Comparison of ENCODE assay signal across 11 cellular contexts in genomic region chr2:218858671-218859555, GRCh38. TPM values are rescaled to one million over a fixed set of nuclear protein-coding genes. Genes with fewer than 3 reads are reported as not detected.
A peak's percentile ranks its signal among the peaks of the same experiment; 100 is the strongest.
DNase-seq lines count a peak whose midpoint lies in the region; ATAC-seq and TF ChIP-seq lines count a peak whose summit lies in the region.
"Had no signal": no experiment of that assay in that cellular context is flagged by ENCODE, and none has a peak within 500 bp of the region (broad histone marks: within the 10 kb centered on the region; RNA-seq: fewer than 3 reads in every experiment).

No MANE protein-coding gene starts in this region.

- H3K36me3 ChIP-seq in cardiac muscle cell (no peaks in the 10 kb centered on the region), upper lobe of left lung (no peaks in the 10 kb centered on the region)
- H3K36me3 ChIP-seq: adrenal gland had no signal

- peaks cover 98% of the 10 kb centered on the region for H3K27me3 ChIP-seq in cardiac muscle cell
- peaks cover 2 to 47% (median 28%) of the 10 kb centered on the region in 4 donors for H3K27me3 ChIP-seq in upper lobe of left lung
- H3K27me3 ChIP-seq in foreskin keratinocyte: peaks cover 84% of the 10 kb centered on the region

- WGBS in upper lobe of left lung, 2 donors: 3 to 4% methylated on average over 44 to 51 of the region's 51 CpGs

- H3K4me1 Mint-ChIP-seq in brain: peaks cover 31% of the 10 kb centered on the region
- H3K4me1 Mint-ChIP-seq in naive B cell: peaks cover 24 to 28% (median 27%) of the 10 kb centered on the region in 3 donors

- no peak for TF ChIP-seq EP300 in upper lobe of left lung (IDR thresholded peaks at IDR 0.05)

- H3K27me3 Mint-ChIP-seq in brain (peaks cover 97% of the 10 kb centered on the region), naive B cell (peaks cover 84 to 95% (median 94%) of the 10 kb centered on the region in 3 donors)

- intact Hi-C loops in Right ventricle myocardium superior (cut with DNase I): no loop called here

- H3K27ac ChIP-seq in cardiac muscle cell: no peak overlapping the region
- no peak overlapping the region for H3K27ac ChIP-seq in upper lobe of left lung
- H3K27ac ChIP-seq in foreskin keratinocyte: no peak overlapping the region
- H3K27ac ChIP-seq: adrenal gland had no signal

- DNase-seq in cardiac muscle cell (ENCODE audit: low read depth in 1 of 2, low spot score in 1 of 2) (no peak), Right ventricle myocardium superior (no peak), naive B cell (no peak), upper lobe of left lung (peak in 1 of 2 donors; percentile 70), foreskin keratinocyte (no peak), erythroblast (lab: John Stamatoyannopoulos, UW) (no peak), NCI-H2029 (lab: John Stamatoyannopoulos, UW) (no peak)
- DNase-seq: stimulated activated CD8-positive, alpha-beta memory T cell treated with anti-CD3 and anti-CD28 coated beads, Interleukin-4, amount 100 ng/mL, for 48 hours had no signal

- no peak for ATAC-seq in Right ventricle myocardium superior (ENCODE audit: poor library complexity)
- ATAC-seq in naive B cell (ENCODE audit: low read depth in 2 of 2): no peak
- no peak for ATAC-seq in upper lobe of left lung (ENCODE audit: low FRiP score in 2 of 2)
- no peak for ATAC-seq in foreskin keratinocyte

- no peaks in the 10 kb centered on the region for H3K9me3 ChIP-seq in cardiac muscle cell (ENCODE audit: low read depth)
- H3K9me3 ChIP-seq in upper lobe of left lung: no peaks in the 10 kb centered on the region
- H3K9me3 ChIP-seq: adrenal gland had no signal

- H3K27ac Mint-ChIP-seq in brain (no peak overlapping the region), naive B cell (peak overlapping the region in 3 of 6 donors; percentile 24 to 52 (median 27))

- peaks cover 0 to 8% (median 6%) of the 10 kb centered on the region in 5 experiments for H3K9me3 Mint-ChIP-seq in brain
- no peaks in the 10 kb centered on the region for H3K9me3 Mint-ChIP-seq in naive B cell

- peak overlapping the region; percentile 73 to 84 (median 78) for H3K4me3 Mint-ChIP-seq in brain
- H3K4me3 Mint-ChIP-seq in naive B cell: peak overlapping the region; percentile 62 to 90 (median 82)

- H3K36me3 Mint-ChIP-seq in brain (no peaks in the 10 kb centered on the region), naive B cell (peaks cover 0 to 6% of the 10 kb centered on the region in 2 donors)

- peak overlapping the region; percentile 31 for H3K4me3 ChIP-seq in cardiac muscle cell
- H3K4me3 ChIP-seq in upper lobe of left lung: peak overlapping the region in 3 of 4 donors; percentile 35 to 40 (median 40)

- TF ChIP-seq CTCF in cardiac muscle cell (IDR thresholded peaks at IDR 0.05; ENCODE audit: low read depth, low read length): no peak
- no peak for TF ChIP-seq CTCF in brain (conservative IDR thresholded peaks at IDR 0.05)
- no peak for TF ChIP-seq CTCF in upper lobe of left lung (IDR thresholded peaks at IDR 0.05)
- TF ChIP-seq CTCF in foreskin keratinocyte (conservative IDR thresholded peaks at IDR 0.05): no peak

- no peak for TF ChIP-seq POLR2A in upper lobe of left lung (IDR thresholded peaks at IDR 0.05)
- no peak for TF ChIP-seq POLR2A in erythroblast (IDR thresholded peaks at IDR 0.05; ENCODE audit: low read length)

- H3K4me1 ChIP-seq in cardiac muscle cell (ENCODE audit: low read depth) (peaks cover 7% of the 10 kb centered on the region), upper lobe of left lung (peaks cover 18 to 25% (median 20%) of the 10 kb centered on the region in 4 donors), foreskin keratinocyte (no peaks in the 10 kb centered on the region)

RNA-seq across cellular contexts. Expression of gene WNT6, which starts 0.7 kb away (rescaled TPM):
- total RNA-seq in cardiac muscle cell (not detected in 2 replicates), Right ventricle myocardium superior (2.6 TPM), upper lobe of left lung (1 to 10 TPM in 1 of 6 donors, under 1 TPM in 2, not detected in 3; 0.31 to 4.2 (median 0.44) TPM), foreskin keratinocyte (not detected in 2 replicates)
- polyA plus RNA-seq in cardiac muscle cell (0.49 TPM in 1 of 2 replicates, not detected in the other), brain (ENCODE audit: insufficient read depth, low read depth, low replicate concordance) (0.56 TPM), naive B cell (ENCODE audit: low read depth in 6 of 6) (under 1 TPM in 4 of 6 donors, not detected in 2; 0.44 to 0.79 (median 0.57) TPM), foreskin keratinocyte (not detected in 2 replicates)
- total RNA-seq: glomerular endothelial cell had no signal

RNA-seq across cellular contexts. Expression of gene WNT10A, which starts 21.7 kb away (rescaled TPM):
- not detected in 2 replicates for total RNA-seq in cardiac muscle cell
- not detected in 2 replicates for polyA plus RNA-seq in cardiac muscle cell
- total RNA-seq in Right ventricle myocardium superior: not detected
- polyA plus RNA-seq in brain (ENCODE audit: insufficient read depth, low read depth, low replicate concordance): 0.58 TPM
- 10 to 100 TPM in 3 of 6 donors, 1 to 10 TPM in 3; 6.4 to 23.9 (median 10.7) TPM for polyA plus RNA-seq in naive B cell (ENCODE audit: low read depth in 6 of 6)
- total RNA-seq in upper lobe of left lung: 1 to 10 TPM in 1 of 6 donors, under 1 TPM in 3, not detected in 2; 0.15 to 1.0 (median 0.55) TPM
- total RNA-seq in foreskin keratinocyte: 2.8 and 3.5 TPM in 2 replicates
- polyA plus RNA-seq in foreskin keratinocyte: 2.8 and 4.1 TPM in 2 replicates
- total RNA-seq: glomerular endothelial cell had no signal

RNA-seq across cellular contexts. Expression of gene PRKAG3, which starts 27.3 kb away (rescaled TPM):
- total RNA-seq in cardiac muscle cell (not detected in 2 replicates), Right ventricle myocardium superior (not detected), upper lobe of left lung (not detected), foreskin keratinocyte (not detected in 2 replicates)
- polyA plus RNA-seq in cardiac muscle cell (0.12 and 0.17 TPM in 2 replicates), brain (ENCODE audit: insufficient read depth, low read depth, low replicate concordance) (not detected), naive B cell (ENCODE audit: low read depth in 6 of 6) (not detected), foreskin keratinocyte (not detected in 2 replicates)
- total RNA-seq: glomerular endothelial cell had no signal
- polyA plus RNA-seq: adrenal gland had no signal
